In genomic region chr3:31981206-31982181, GRCh38 we compare ENCODE assay signal across 8 cellular contexts. TPM values are rescaled to one million over a fixed set of nuclear protein-coding genes. Genes with fewer than 3 reads are reported as not detected.
DNase-seq lines count a peak whose midpoint lies in the region; ATAC-seq and TF ChIP-seq lines count a peak whose summit lies in the region.

TSS of gene OSBPL10 (minus strand) at chr3:31981262. CDS start at chr3:31981179, 83 bp downstream.
TSS of gene ZNF860 (plus strand) at chr3:31981750. CDS start at chr3:31989080, 7,330 bp downstream.

- H3K27me3 Mint-ChIP-seq in naive B cell (no peaks in the 10 kb centered on the region), type B pancreatic cell (peaks cover 6% of the 10 kb centered on the region)

- H3K4me1 Mint-ChIP-seq in naive B cell (peaks cover 76 to 79% (median 77%) of the 10 kb centered on the region in 3 donors), type B pancreatic cell (ENCODE audit: unreplicated experiment) (peaks cover 11% of the 10 kb centered on the region)

- ATAC-seq in naive B cell (ENCODE audit: low read depth in 2 of 2), result peak; percentile 54 to 55
- no peak for ATAC-seq in HG03520 (IDR thresholded peaks at IDR 0.05; ENCODE audit: unreplicated experiment)

- H3K4me3 Mint-ChIP-seq in naive B cell (peak within 1 kb of the TSS; percentile 96 to 100 (median 98)), type B pancreatic cell (peak within 1 kb of the TSS; percentile 97)

- H3K36me3 Mint-ChIP-seq in naive B cell, result peaks cover 10 to 26% of the 10 kb centered on the region in 2 donors
- H3K36me3 Mint-ChIP-seq in type B pancreatic cell, result peaks cover 4% of the 10 kb centered on the region

- peaks cover 0 to 4% (median 0%) of the 10 kb centered on the region in 7 donors for H3K9me3 Mint-ChIP-seq in naive B cell
- no peaks in the 10 kb centered on the region for H3K9me3 Mint-ChIP-seq in type B pancreatic cell

- H3K4me3 ChIP-seq in HFF-Myc (replicated peaks; ENCODE audit: low read depth, low read length), result peak within 1 kb of the TSS; percentile 89
- H3K4me3 ChIP-seq in foreskin fibroblast (ENCODE audit: low read depth in 1 of 2, low read length in 2 of 2), result peak within 1 kb of the TSS; percentile 80 to 82

- DNase-seq in DMS53 treated with DMSO at 0.1 percent for 48 hours (lab: John Stamatoyannopoulos, UW; ENCODE audit: unreplicated experiment), result peak; percentile 29
- peak; percentile 89 for DNase-seq in HFF-Myc (ENCODE audit: extremely low read depth, low read depth)
- DNase-seq in NCI-H524 (lab: John Stamatoyannopoulos, UW), result peak; percentile 48 to 62
- peak; percentile 18 for DNase-seq in activated effector memory CD4-positive, alpha-beta T cell treated with Interleukin-2 at 50 U/mL for 16 hours
- peak; percentile 94 to 98 for DNase-seq in foreskin fibroblast
- DNase-seq in naive B cell, result peak; percentile 56
- DNase-seq in type B pancreatic cell (ENCODE audit: extremely low spot score, unreplicated experiment), result peak; percentile 77

- H3K27ac Mint-ChIP-seq in naive B cell, result peak within 1 kb of the TSS; percentile 84 to 98 (median 95)
- H3K27ac Mint-ChIP-seq in type B pancreatic cell, result peak within 1 kb of the TSS; percentile 99

- TF ChIP-seq CTCF in HFF-Myc (IDR thresholded peaks at IDR 0.05; ENCODE audit: low read depth, low read length, missing control alignments), result no peak
- TF ChIP-seq CTCF in foreskin fibroblast (IDR thresholded peaks at IDR 0.05; ENCODE audit: low read depth, low read length), result no peak
- TF ChIP-seq CTCF in type B pancreatic cell (conservative IDR thresholded peaks at IDR 0.05), result no peak

RNA-seq across cellular contexts. Expression of gene OSBPL10, which starts in this region (rescaled TPM):
- polyA plus RNA-seq in naive B cell (ENCODE audit: low read depth in 6 of 6), result 10 to 100 TPM; 28.7 to 65.6 (median 40.0) TPM
- total RNA-seq in type B pancreatic cell (ENCODE audit: low replicate concordance), result 24.4 and 43.6 TPM in 2 replicates

RNA-seq across cellular contexts. Expression of gene ZNF860, which starts in this region (rescaled TPM):
- 10 to 100 TPM in 5 of 6 donors, 1 to 10 TPM in 1; 9.1 to 32.2 (median 12.2) TPM for polyA plus RNA-seq in naive B cell (ENCODE audit: low read depth in 6 of 6)
- 2.8 and 7.1 TPM in 2 replicates for total RNA-seq in type B pancreatic cell (ENCODE audit: low replicate concordance)

Comparison
In these comparisons a context has a peak if more than half of its experiments do, and no peak if none do; other contexts are left out.
1. DNase-seq: peak in every context shown above with its lines; median percentile 96 in foreskin fibroblast; 89 in HFF-Myc; 77 in type B pancreatic cell; 56 in naive B cell; 55 in NCI-H524; 29 in DMS53 treated with DMSO at 0.1 percent for 48 hours; 18 in activated effector memory CD4-positive, alpha-beta T cell treated with Interleukin-2 at 50 U/mL for 16 hours.